ENCODE assay signal across 1 cellular context in the genomic region with DNA sequence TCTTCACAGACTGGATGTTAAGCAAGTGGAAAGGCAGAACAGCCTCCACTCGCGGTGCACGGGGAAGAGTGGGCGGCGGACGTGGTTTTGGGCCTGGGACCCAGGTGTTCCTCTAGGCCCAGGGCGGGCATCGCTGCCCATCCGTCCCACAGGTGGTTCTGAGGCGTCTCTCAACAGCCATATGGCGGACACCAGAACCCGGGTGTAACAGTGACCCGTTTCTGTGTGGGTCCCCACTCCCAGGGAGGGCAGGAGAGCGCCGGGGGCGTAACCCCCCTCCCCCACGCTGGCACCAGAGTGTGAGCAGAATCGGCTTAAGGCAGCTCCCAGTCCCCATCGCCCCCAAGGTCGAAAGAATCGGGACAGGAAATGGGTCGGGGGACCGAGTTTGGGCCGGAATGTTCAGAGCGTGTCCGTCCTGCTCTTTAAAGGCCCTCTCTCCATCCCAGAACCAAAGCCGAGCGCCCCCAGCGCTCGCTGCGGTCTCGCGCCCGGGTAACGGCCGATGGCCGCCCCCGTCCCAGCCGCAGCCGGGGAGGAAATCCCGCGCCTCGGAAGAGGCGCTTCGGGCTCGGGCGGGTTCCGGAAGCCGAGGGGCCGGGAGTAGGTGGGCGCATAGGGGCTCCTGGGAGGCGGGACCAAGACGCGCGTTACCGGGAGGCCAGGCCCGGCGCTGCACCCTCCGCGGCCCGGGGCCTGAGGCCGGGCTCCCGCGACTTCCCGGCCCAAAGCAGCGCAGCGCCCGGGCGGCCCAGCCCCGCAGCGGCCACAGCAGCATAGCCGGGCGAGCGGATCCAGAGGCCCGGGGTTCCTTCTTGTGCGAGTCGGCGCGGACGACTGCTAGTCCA.
A peak's percentile ranks its signal among the peaks of the same experiment; 100 is the strongest.
TF ChIP-seq lines count a peak whose summit lies in the region.

Gene TK2, minus strand, starts transcription at position 839 of the 848 bp plus-strand sequence. Its CDS starts 61 bp downstream, at position 778.

TF ChIP-seq in GM12878, 131 proteins besides CTCF, POLR2A, EP300 and RAD21 (continued from another document and continues in another):
- TF ChIP-seq, protein P1, sequence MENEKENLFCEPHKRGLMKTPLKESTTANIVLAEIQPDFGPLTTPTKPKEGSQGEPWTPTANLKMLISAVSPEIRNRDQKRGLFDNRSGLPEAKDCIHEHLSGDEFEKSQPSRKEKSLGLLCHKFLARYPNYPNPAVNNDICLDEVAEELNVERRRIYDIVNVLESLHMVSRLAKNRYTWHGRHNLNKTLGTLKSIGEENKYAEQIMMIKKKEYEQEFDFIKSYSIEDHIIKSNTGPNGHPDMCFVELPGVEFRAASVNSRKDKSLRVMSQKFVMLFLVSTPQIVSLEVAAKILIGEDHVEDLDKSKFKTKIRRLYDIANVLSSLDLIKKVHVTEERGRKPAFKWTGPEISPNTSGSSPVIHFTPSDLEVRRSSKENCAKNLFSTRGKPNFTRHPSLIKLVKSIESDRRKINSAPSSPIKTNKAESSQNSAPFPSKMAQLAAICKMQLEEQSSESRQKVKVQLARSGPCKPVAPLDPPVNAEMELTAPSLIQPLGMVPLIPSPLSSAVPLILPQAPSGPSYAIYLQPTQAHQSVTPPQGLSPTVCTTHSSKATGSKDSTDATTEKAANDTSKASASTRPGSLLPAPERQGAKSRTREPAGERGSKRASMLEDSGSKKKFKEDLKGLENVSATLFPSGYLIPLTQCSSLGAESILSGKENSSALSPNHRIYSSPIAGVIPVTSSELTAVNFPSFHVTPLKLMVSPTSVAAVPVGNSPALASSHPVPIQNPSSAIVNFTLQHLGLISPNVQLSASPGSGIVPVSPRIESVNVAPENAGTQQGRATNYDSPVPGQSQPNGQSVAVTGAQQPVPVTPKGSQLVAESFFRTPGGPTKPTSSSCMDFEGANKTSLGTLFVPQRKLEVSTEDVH (IDR thresholded peaks at IDR 0.05; ENCODE audit: low read depth, partially characterized antibody) = no peak
- TF ChIP-seq WRNIP1 (IDR thresholded peaks at IDR 0.05; ENCODE audit: borderline replicate concordance, low read depth, low read length) (no peak), USF2 (IDR thresholded peaks at IDR 0.05; ENCODE audit: borderline replicate concordance, low read depth, low read length) (no peak), RAD51 (IDR thresholded peaks at IDR 0.05) (no peak), KLF5 (IDR thresholded peaks at IDR 0.05; ENCODE audit: partially characterized antibody) (peak; percentile 27), NBN (IDR thresholded peaks at IDR 0.05) (peak; percentile 72), MYB (IDR thresholded peaks at IDR 0.05; ENCODE audit: borderline replicate concordance, low read depth, low read length) (no peak), SMAD1 (IDR thresholded peaks at IDR 0.05; ENCODE audit: low read depth, partially characterized antibody) (no peak), ZBED1 (IDR thresholded peaks at IDR 0.05; ENCODE audit: borderline replicate concordance) (no peak), SRF (IDR thresholded peaks at IDR 0.05; ENCODE audit: low read depth in 2 of 2, low read length in 2 of 2) (no peak), NFXL1 (IDR thresholded peaks at IDR 0.05; ENCODE audit: borderline replicate concordance) (no peak), SIX5 (IDR thresholded peaks at IDR 0.05; ENCODE audit: low read depth, low read length, severe bottlenecking) (no peak), RUNX3 (IDR thresholded peaks at IDR 0.05; ENCODE audit: low read length) (peak; percentile 78), BHLHE40 (IDR thresholded peaks at IDR 0.05; ENCODE audit: borderline replicate concordance in 1 of 2, low read depth in 2 of 2, low read length in 1 of 2) (peak in 1 of 2 experiments; percentile 34; a peak in 1 of 4 replicates), NFIC (IDR thresholded peaks at IDR 0.05; ENCODE audit: low read depth, low read length) (peak; percentile 31; the same call in 1 of the 2 replicates), RCOR1 (conservative IDR thresholded peaks at IDR 0.05; ENCODE audit: low read depth, low read length) (no peak), ZNF24 (IDR thresholded peaks at IDR 0.05) (0 out of 2 replicates have a peak, but pooled peaks have one; percentile 22), KDM1A (IDR thresholded peaks at IDR 0.05; ENCODE audit: borderline replicate concordance) (no peak), ZNF384 (IDR thresholded peaks at IDR 0.05; ENCODE audit: borderline replicate concordance, low read depth, low read length) (no peak), SMAD5 (IDR thresholded peaks at IDR 0.05; ENCODE audit: low read depth) (no peak), IRF3 (IDR thresholded peaks at IDR 0.05) (no peak), SMC3 (IDR thresholded peaks at IDR 0.05; ENCODE audit: borderline replicate concordance, low read length) (no peak), NR2C1 (IDR thresholded peaks at IDR 0.05) (no peak), PRDM15 (CRISPR knock-in tag; IDR thresholded peaks at IDR 0.05) (no peak), SREBF1 (IDR thresholded peaks at IDR 0.05; ENCODE audit: low read length) (no peak), ZNF622 (IDR thresholded peaks at IDR 0.05) (no peak), RFX5 (IDR thresholded peaks at IDR 0.05; ENCODE audit: low read depth, low read length) (no peak), PML (IDR thresholded peaks at IDR 0.05; ENCODE audit: low read length) (0 out of 2 replicates have a peak, but pooled peaks have one; percentile 40), CHD2 (IDR thresholded peaks at IDR 0.05; ENCODE audit: borderline replicate concordance, low read depth, low read length) (no peak; the same call in 1 of the 2 replicates), IKZF1 (conservative IDR thresholded peaks at IDR 0.05) (peak; percentile 88), YY1 (IDR thresholded peaks at IDR 0.05; ENCODE audit: low read depth, low read length) (peak; percentile 79), PKNOX1 (IDR thresholded peaks at IDR 0.05) (no peak), PAX5 (IDR thresholded peaks at IDR 0.05; ENCODE audit: borderline replicate concordance, low read depth, low read length) (no peak), BCLAF1 (IDR thresholded peaks at IDR 0.05) (no peak), FOXK2 (IDR thresholded peaks at IDR 0.05) (no peak), HDAC6 (IDR thresholded peaks at IDR 0.05; ENCODE audit: unreplicated experiment) (no peak), NFYA (IDR thresholded peaks at IDR 0.05; ENCODE audit: borderline replicate concordance, low read depth, low read length) (no peak)
- TF ChIP-seq, protein P2, sequence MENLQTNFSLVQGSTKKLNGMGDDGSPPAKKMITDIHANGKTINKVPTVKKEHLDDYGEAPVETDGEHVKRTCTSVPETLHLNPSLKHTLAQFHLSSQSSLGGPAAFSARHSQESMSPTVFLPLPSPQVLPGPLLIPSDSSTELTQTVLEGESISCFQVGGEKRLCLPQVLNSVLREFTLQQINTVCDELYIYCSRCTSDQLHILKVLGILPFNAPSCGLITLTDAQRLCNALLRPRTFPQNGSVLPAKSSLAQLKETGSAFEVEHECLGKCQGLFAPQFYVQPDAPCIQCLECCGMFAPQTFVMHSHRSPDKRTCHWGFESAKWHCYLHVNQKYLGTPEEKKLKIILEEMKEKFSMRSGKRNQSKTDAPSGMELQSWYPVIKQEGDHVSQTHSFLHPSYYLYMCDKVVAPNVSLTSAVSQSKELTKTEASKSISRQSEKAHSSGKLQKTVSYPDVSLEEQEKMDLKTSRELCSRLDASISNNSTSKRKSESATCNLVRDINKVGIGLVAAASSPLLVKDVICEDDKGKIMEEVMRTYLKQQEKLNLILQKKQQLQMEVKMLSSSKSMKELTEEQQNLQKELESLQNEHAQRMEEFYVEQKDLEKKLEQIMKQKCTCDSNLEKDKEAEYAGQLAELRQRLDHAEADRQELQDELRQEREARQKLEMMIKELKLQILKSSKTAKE (IDR thresholded peaks at IDR 0.05; ENCODE audit: low read depth, poor library complexity, severe bottlenecking) = no peak
- TF ChIP-seq, protein P3, sequence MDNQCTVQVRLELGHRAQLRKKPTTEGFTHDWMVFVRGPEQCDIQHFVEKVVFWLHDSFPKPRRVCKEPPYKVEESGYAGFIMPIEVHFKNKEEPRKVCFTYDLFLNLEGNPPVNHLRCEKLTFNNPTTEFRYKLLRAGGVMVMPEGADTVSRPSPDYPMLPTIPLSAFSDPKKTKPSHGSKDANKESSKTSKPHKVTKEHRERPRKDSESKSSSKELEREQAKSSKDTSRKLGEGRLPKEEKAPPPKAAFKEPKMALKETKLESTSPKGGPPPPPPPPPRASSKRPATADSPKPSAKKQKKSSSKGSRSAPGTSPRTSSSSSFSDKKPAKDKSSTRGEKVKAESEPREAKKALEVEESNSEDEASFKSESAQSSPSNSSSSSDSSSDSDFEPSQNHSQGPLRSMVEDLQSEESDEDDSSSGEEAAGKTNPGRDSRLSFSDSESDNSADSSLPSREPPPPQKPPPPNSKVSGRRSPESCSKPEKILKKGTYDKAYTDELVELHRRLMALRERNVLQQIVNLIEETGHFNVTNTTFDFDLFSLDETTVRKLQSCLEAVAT (IDR thresholded peaks at IDR 0.05) = peak; percentile 71
- TF ChIP-seq, protein P4, sequence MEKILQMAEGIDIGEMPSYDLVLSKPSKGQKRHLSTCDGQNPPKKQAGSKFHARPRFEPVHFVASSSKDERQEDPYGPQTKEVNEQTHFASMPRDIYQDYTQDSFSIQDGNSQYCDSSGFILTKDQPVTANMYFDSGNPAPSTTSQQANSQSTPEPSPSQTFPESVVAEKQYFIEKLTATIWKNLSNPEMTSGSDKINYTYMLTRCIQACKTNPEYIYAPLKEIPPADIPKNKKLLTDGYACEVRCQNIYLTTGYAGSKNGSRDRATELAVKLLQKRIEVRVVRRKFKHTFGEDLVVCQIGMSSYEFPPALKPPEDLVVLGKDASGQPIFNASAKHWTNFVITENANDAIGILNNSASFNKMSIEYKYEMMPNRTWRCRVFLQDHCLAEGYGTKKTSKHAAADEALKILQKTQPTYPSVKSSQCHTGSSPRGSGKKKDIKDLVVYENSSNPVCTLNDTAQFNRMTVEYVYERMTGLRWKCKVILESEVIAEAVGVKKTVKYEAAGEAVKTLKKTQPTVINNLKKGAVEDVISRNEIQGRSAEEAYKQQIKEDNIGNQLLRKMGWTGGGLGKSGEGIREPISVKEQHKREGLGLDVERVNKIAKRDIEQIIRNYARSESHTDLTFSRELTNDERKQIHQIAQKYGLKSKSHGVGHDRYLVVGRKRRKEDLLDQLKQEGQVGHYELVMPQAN (conservative IDR thresholded peaks at IDR 0.05) = peak; percentile 75
